In the genomic region with DNA sequence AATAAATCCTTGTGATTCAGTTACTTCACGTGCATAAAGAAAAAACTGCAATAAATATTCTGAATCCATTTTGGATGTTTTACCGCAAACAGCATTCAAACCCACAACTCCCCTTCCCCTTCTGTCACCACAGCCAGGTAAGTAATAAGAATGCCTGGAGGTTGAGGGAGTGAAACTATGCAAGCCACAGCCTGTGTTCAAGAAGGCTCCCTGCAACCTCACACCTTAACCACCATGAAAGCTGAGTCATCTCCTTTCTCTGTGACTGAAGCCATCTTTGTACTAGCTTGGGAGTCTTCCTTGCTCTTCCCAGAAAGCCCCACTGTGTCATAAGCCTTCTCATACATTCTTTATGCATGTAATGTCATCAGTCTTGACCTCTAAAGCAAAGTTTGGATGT, we compare ENCODE assay signal across 12 cellular contexts.
A peak's percentile ranks its signal among the peaks of the same experiment; 100 is the strongest.
DNase-seq lines count a peak whose midpoint lies in the region; ATAC-seq and TF ChIP-seq lines count a peak whose summit lies in the region.
"Had no signal": no experiment of that assay in that cellular context is flagged by ENCODE, and none has a peak within 500 bp of the region (broad histone marks: within the 10 kb centered on the region; RNA-seq: fewer than 3 reads in every experiment).

No MANE protein-coding gene starts in this region.

- H3K4me3 Mint-ChIP-seq in MCF 10A (ENCODE audit: unreplicated experiment) = no peak overlapping the region
- H3K4me3 Mint-ChIP-seq in stimulated activated naive CD8-positive, alpha-beta T cell treated with anti-CD3 and anti-CD28 coated beads, Interleukin-15, amount 100 ng/mL, for 72 hours = no peak overlapping the region

- TF ChIP-seq CTCF in MCF 10A (IDR thresholded peaks at IDR 0.05; ENCODE audit: unreplicated experiment) = no peak
- TF ChIP-seq CTCF in breast epithelium (IDR thresholded peaks at IDR 0.05) = no peak
- no peak for TF ChIP-seq CTCF in OCI-LY7 (conservative IDR thresholded peaks at IDR 0.05; ENCODE audit: low read length)
- no peak for TF ChIP-seq CTCF in transverse colon (IDR thresholded peaks at IDR 0.05)

- no peaks in the 10 kb centered on the region for H3K79me2 ChIP-seq in OCI-LY7 (ENCODE audit: insufficient read depth, low read depth, low read length)

- H3K27me3 ChIP-seq in breast epithelium (no peaks in the 10 kb centered on the region), transverse colon (no peaks in the 10 kb centered on the region)

- ATAC-seq in HG02642 (IDR thresholded peaks at IDR 0.05; ENCODE audit: poor library complexity, unreplicated experiment) = peak; percentile 75
- peak; percentile 92 for ATAC-seq in HG03521 (IDR thresholded peaks at IDR 0.05; ENCODE audit: unreplicated experiment)
- ATAC-seq in stimulated activated naive CD8-positive, alpha-beta T cell treated with anti-CD3 and anti-CD28 coated beads, Interleukin-15, amount 100 ng/mL, for 72 hours = peak; percentile 89

- CTCF ChIA-PET in MCF 10A (lab: Yijun Ruan, JAX) (no interaction called here), OCI-LY7 (lab: Charles Lee; ENCODE audit: unreplicated experiment) (no interaction called here)

- H3K27me3 Mint-ChIP-seq in MCF 10A (ENCODE audit: insufficient read depth, unreplicated experiment) = no peaks in the 10 kb centered on the region
- no peaks in the 10 kb centered on the region for H3K27me3 Mint-ChIP-seq in stimulated activated naive CD8-positive, alpha-beta T cell treated with anti-CD3 and anti-CD28 coated beads, Interleukin-15, amount 100 ng/mL, for 72 hours

- H3K27ac Mint-ChIP-seq in MCF 10A (ENCODE audit: low read depth, unreplicated experiment) = no peak overlapping the region
- no peak overlapping the region for H3K27ac Mint-ChIP-seq in stimulated activated naive CD8-positive, alpha-beta T cell treated with anti-CD3 and anti-CD28 coated beads, Interleukin-15, amount 100 ng/mL, for 72 hours

- H3K9me3 ChIP-seq in breast epithelium (peaks cover 0 to under 1% of the 10 kb centered on the region in 2 donors), OCI-LY7 (ENCODE audit: low read length) (no peaks in the 10 kb centered on the region), transverse colon (no peaks in the 10 kb centered on the region)

- no peaks in the 10 kb centered on the region for H4K20me1 ChIP-seq in OCI-LY7 (ENCODE audit: insufficient read depth, low read length)

- H3K9me3 Mint-ChIP-seq in MCF 10A (ENCODE audit: unreplicated experiment) = no peaks in the 10 kb centered on the region
- no peaks in the 10 kb centered on the region for H3K9me3 Mint-ChIP-seq in stimulated activated naive CD8-positive, alpha-beta T cell treated with anti-CD3 and anti-CD28 coated beads, Interleukin-15, amount 100 ng/mL, for 72 hours

- WGBS in transverse colon (ENCODE audit: low coverage in 1 of 2), 2 donors = 67% methylated on average over 2 of the region's 2 CpGs; no CpG with 5 or more reads in 1 of the 2 donors

- peaks cover 24% of the 10 kb centered on the region for H3K4me1 Mint-ChIP-seq in MCF 10A (ENCODE audit: insufficient read depth, unreplicated experiment)
- H3K4me1 Mint-ChIP-seq in stimulated activated naive CD8-positive, alpha-beta T cell treated with anti-CD3 and anti-CD28 coated beads, Interleukin-15, amount 100 ng/mL, for 72 hours = no peaks in the 10 kb centered on the region

- intact Hi-C loops in MCF 10A (cut with micrococcal nuclease) (loop anchor here (5.0 kb wide), 1 partner anchor 298 kb away; a partner anchor contains a TSS), breast epithelium (cut with DNase I; ENCODE audit: low total_unique reads) (no loop called here), OCI-LY7 (cut with micrococcal nuclease; ENCODE audit: unreplicated experiment) (no loop called here), transverse colon (cut with DNase I; ENCODE audit: low total_unique reads) (no loop called here)

- H3K4me3 ChIP-seq in breast epithelium (no peak overlapping the region), OCI-LY7 (ENCODE audit: low read depth, low read length, poor library complexity, severe bottlenecking) (no peak overlapping the region), transverse colon (no peak overlapping the region)

- H3K36me3 Mint-ChIP-seq in MCF 10A (ENCODE audit: insufficient read depth, unreplicated experiment) = no peaks in the 10 kb centered on the region

- H3K4me1 ChIP-seq in breast epithelium (no peaks in the 10 kb centered on the region), OCI-LY7 (ENCODE audit: insufficient read depth, low read length, poor library complexity, severe bottlenecking) (no peaks in the 10 kb centered on the region), transverse colon (no peaks in the 10 kb centered on the region)

- H3K36me3 ChIP-seq in breast epithelium = no peaks in the 10 kb centered on the region
- no peaks in the 10 kb centered on the region for H3K36me3 ChIP-seq in OCI-LY7 (ENCODE audit: insufficient read depth, low read length)
- no peaks in the 10 kb centered on the region for H3K36me3 ChIP-seq in transverse colon

- DNase-seq in MCF 10A (ENCODE audit: unreplicated experiment) (peak; percentile 75), breast epithelium (ENCODE audit: low spot score in 2 of 2) (no peak), OCI-LY7 (ENCODE audit: low spot score) (no peak), iPS-NIHi11 (ENCODE audit: low spot score) (no peak), transverse colon (no peak)
- peak; percentile 1 to 12 for DNase-seq in stimulated activated naive CD8-positive, alpha-beta T cell treated with anti-CD3 and anti-CD28 coated beads, Interleukin-15, amount 100 ng/mL, for 72 hours
- DNase-seq: cerebellar nuclear complex, glutamatergic neuron, HCEC 1CT, NCI-H1048 had no signal

- H3K27ac ChIP-seq in breast epithelium (no peak overlapping the region), OCI-LY7 (ENCODE audit: low read depth, low read length, poor library complexity, severe bottlenecking) (no peak overlapping the region), transverse colon (no peak overlapping the region)

- no peaks in the 10 kb centered on the region for H3K9me2 ChIP-seq in OCI-LY7 (ENCODE audit: insufficient read depth, low read length)

- BruUV-seq in MCF 10A (replicated peaks; lab: Mats Ljungman, UMichigan) = no TSS peak
- no TSS peak for BruUV-seq in OCI-LY7 (replicated peaks; lab: Mats Ljungman, UMichigan)

- no peak for TF ChIP-seq POLR2A in breast epithelium (IDR thresholded peaks at IDR 0.05)
- TF ChIP-seq POLR2A in transverse colon (IDR thresholded peaks at IDR 0.05) = no peak

- no peak for TF ChIP-seq EP300 in transverse colon (IDR thresholded peaks at IDR 0.05; ENCODE audit: low read depth)

- H2AFZ ChIP-seq in OCI-LY7 (ENCODE audit: low read length) = no peak overlapping the region

- no peak overlapping the region for H3K4me2 ChIP-seq in OCI-LY7 (ENCODE audit: low read length)

- POLR2A ChIA-PET in MCF 10A (lab: Yijun Ruan, JAX) (interaction anchor here (1.0 kb wide), 1 partner anchor 298 kb away, joined by 4 read pairs; a partner anchor contains a TSS), OCI-LY7 (lab: Charles Lee) (no interaction called here)

- in situ Hi-C loops in transverse colon (cut with MboI; ENCODE audit: low pct_ligation_motif_present in 1 of 4, low pct_unique_long_range_greater_than_20kb in 1 of 4, low sequenced_read_pairs in 3 of 4) = no loop called here

Comparison
In these comparisons a context has a peak if more than half of its experiments do, and no peak if none do; other contexts are left out.
1. DNase-seq: peak in MCF 10A (single experiment) and stimulated activated naive CD8-positive, alpha-beta T cell treated with anti-CD3 and anti-CD28 coated beads, Interleukin-15, amount 100 ng/mL, for 72 hours (2 of 2); none in breast epithelium (0 of 2), OCI-LY7 (single experiment), iPS-NIHi11 (single experiment) and transverse colon (single experiment).
2. Peak in every context shown above with its lines, with median percentiles within 50 percentile points of each other: ATAC-seq.